In genomic region chr6:116218172-116218633, GRCh38 we compare ENCODE assay signal across 1 cellular context.
TF ChIP-seq lines count a peak whose summit lies in the region.

No MANE protein-coding gene starts in this region.

TF ChIP-seq in SK-N-SH, 30 proteins besides CTCF, POLR2A, EP300 and RAD21 (continued from another document):
- TF ChIP-seq, protein P1, sequence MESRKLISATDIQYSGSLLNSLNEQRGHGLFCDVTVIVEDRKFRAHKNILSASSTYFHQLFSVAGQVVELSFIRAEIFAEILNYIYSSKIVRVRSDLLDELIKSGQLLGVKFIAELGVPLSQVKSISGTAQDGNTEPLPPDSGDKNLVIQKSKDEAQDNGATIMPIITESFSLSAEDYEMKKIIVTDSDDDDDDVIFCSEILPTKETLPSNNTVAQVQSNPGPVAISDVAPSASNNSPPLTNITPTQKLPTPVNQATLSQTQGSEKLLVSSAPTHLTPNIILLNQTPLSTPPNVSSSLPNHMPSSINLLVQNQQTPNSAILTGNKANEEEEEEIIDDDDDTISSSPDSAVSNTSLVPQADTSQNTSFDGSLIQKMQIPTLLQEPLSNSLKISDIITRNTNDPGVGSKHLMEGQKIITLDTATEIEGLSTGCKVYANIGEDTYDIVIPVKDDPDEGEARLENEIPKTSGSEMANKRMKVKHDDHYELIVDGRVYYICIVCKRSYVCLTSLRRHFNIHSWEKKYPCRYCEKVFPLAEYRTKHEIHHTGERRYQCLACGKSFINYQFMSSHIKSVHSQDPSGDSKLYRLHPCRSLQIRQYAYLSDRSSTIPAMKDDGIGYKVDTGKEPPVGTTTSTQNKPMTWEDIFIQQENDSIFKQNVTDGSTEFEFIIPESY (IDR thresholded peaks at IDR 0.05; ENCODE audit: borderline replicate concordance, low read depth): no peak
- TF ChIP-seq MEF2A (IDR thresholded peaks at IDR 0.05; ENCODE audit: borderline replicate concordance, low read depth): no peak
- TF ChIP-seq YY1 (IDR thresholded peaks at IDR 0.05; ENCODE audit: low read depth): no peak
- no peak for TF ChIP-seq MXI1 (IDR thresholded peaks at IDR 0.05; ENCODE audit: low read depth, low read length)
- no peak for TF ChIP-seq USF2 (IDR thresholded peaks at IDR 0.05; ENCODE audit: borderline replicate concordance, low read depth, low read length)
- no peak for TF ChIP-seq ELF1 (IDR thresholded peaks at IDR 0.05)
TF ChIP-seq in SK-N-SH: peak in this region for 0.
